Comparison of ENCODE assay signal across 26 cellular contexts in genomic region chr14:53365516-53366130, GRCh38.
"Had no signal": no experiment of that assay in that cellular context is flagged by ENCODE, and none has a peak within 500 bp of the region (broad histone marks: within the 10 kb centered on the region; RNA-seq: fewer than 3 reads in every experiment).

No MANE protein-coding gene starts in this region.

- DNase-seq: activated CD4-positive, alpha-beta T cell treated with anti-CD3 and anti-CD28 coated beads, Interleukin-2, amount 10 ng/mL, durations not matched to agents 24 days and 14 days; activated CD4-positive, CD25-positive, alpha-beta regulatory T cell; activated CD8-positive, alpha-beta memory T cell treated with anti-CD3 and anti-CD28 coated beads, Interleukin-2, amount 50 U/mL, for 4 hours; activated CD8-positive, alpha-beta T cell treated with anti-CD3 and anti-CD28 coated beads, Interleukin-2, amount 10 ng/mL, durations not matched to agents 7 days and 5 days; activated gamma-delta T cell treated with Interleukin-2 at 50 U/mL for 16 hours; activated T-cell treated with anti-CD3 and anti-CD28 coated beads, Interleukin-2, amount 50 U/mL, for 72 hours; aorta; colonic mucosa; kidney; mesendoderm; occipital lobe; stimulated activated CD4-positive, alpha-beta T cell treated with anti-CD3 and anti-CD28 coated beads, Interleukin-4, amount 100 ng/mL, for 4 hours; stimulated activated CD8-positive, alpha-beta memory T cell treated with anti-CD3 and anti-CD28 coated beads, Interleukin-4, amount 100 ng/mL, for 48 hours; stimulated activated naive CD8-positive, alpha-beta T cell treated with anti-CD3 and anti-CD28 coated beads, Interleukin-15, Interleukin-2, amounts not matched to agents 100 U/mL and 50 U/mL, for 24 hours; SW 1271; upper lobe of left lung had no signal

- FAIRE-seq: kidney, TTC549 had no signal

- H3K27ac Mint-ChIP-seq: activated CD4-positive, alpha-beta T cell treated with anti-CD3 and anti-CD28 coated beads, Interleukin-2, amount 10 ng/mL, durations not matched to agents 24 days and 14 days; activated CD8-positive, alpha-beta T cell treated with anti-CD3 and anti-CD28 coated beads, Interleukin-2, amount 10 ng/mL, durations not matched to agents 7 days and 5 days; activated naive CD8-positive, alpha-beta T cell; activated T-cell treated with anti-CD3 and anti-CD28 coated beads, Interleukin-2, amount 50 U/mL, for 72 hours; natural killer cell treated with Interleukin-12 subunit alpha and Interleukin-12 subunit beta and Interleukin-15 and Interleukin-18, amount 100 ng/mL, for 72 hours; progenitor cell of endocrine pancreas had no signal

- H3K9me3 ChIP-seq: colonic mucosa, esophagus muscularis mucosa, gastroesophageal sphincter, right atrium auricular region, SJSA1, upper lobe of left lung had no signal

- H3K4me1 Mint-ChIP-seq: activated CD4-positive, alpha-beta T cell treated with anti-CD3 and anti-CD28 coated beads, Interleukin-2, amount 10 ng/mL, durations not matched to agents 24 days and 14 days had no signal

- H3K36me3 ChIP-seq: colonic mucosa, esophagus muscularis mucosa, gastroesophageal sphincter, right atrium auricular region, SJSA1, upper lobe of left lung had no signal

- H3K27ac ChIP-seq: colonic mucosa, SJSA1 had no signal

- H3K4me2 ChIP-seq: smooth muscle cell had no signal

- H3K27me3 ChIP-seq: colonic mucosa, esophagus muscularis mucosa, gastroesophageal sphincter, right atrium auricular region, upper lobe of left lung had no signal

- H3K4me3 Mint-ChIP-seq: activated CD4-positive, alpha-beta T cell treated with anti-CD3 and anti-CD28 coated beads, Interleukin-2, amount 10 ng/mL, durations not matched to agents 24 days and 14 days; activated CD8-positive, alpha-beta T cell treated with anti-CD3 and anti-CD28 coated beads, Interleukin-2, amount 10 ng/mL, durations not matched to agents 7 days and 5 days; activated naive CD8-positive, alpha-beta T cell; activated T-cell treated with anti-CD3 and anti-CD28 coated beads, Interleukin-2, amount 50 U/mL, for 72 hours; natural killer cell treated with Interleukin-12 subunit alpha and Interleukin-12 subunit beta and Interleukin-15 and Interleukin-18, amount 100 ng/mL, for 72 hours had no signal

- H3K36me3 Mint-ChIP-seq: natural killer cell treated with Interleukin-12 subunit alpha and Interleukin-12 subunit beta and Interleukin-15 and Interleukin-18, amount 100 ng/mL, for 72 hours had no signal

- H3K4me3 ChIP-seq: colonic mucosa, esophagus muscularis mucosa, gastroesophageal sphincter, right atrium auricular region, SJSA1, smooth muscle cell, upper lobe of left lung had no signal

- H3K4me1 ChIP-seq: colonic mucosa had no signal

- H3K27me3 Mint-ChIP-seq: activated CD4-positive, alpha-beta T cell treated with anti-CD3 and anti-CD28 coated beads, Interleukin-2, amount 10 ng/mL, durations not matched to agents 24 days and 14 days; activated naive CD8-positive, alpha-beta T cell; natural killer cell treated with Interleukin-12 subunit alpha and Interleukin-12 subunit beta and Interleukin-15 and Interleukin-18, amount 100 ng/mL, for 72 hours; progenitor cell of endocrine pancreas had no signal

- ATAC-seq: activated CD8-positive, alpha-beta T cell treated with anti-CD3 and anti-CD28 coated beads, Interleukin-2, amount 10 ng/mL, durations not matched to agents 7 days and 5 days; activated T-cell treated with anti-CD3 and anti-CD28 coated beads, Interleukin-2, amount 50 U/mL, for 72 hours; gastroesophageal sphincter; left ventricle myocardium superior; stimulated activated naive CD8-positive, alpha-beta T cell treated with anti-CD3 and anti-CD28 coated beads, Interleukin-15, Interleukin-2, amounts not matched to agents 100 U/mL and 50 U/mL, for 24 hours had no signal
